Comparison of ENCODE assay signal across 25 cellular contexts in genomic region chr3:114873590-114873989, GRCh38.
"Had no signal": no experiment of that assay in that cellular context is flagged by ENCODE, and none has a peak within 500 bp of the region (broad histone marks: within the 10 kb centered on the region; RNA-seq: fewer than 3 reads in every experiment).

No MANE protein-coding gene starts in this region.

- DNase-seq: cerebellar nuclear complex; cortex of kidney; effector CD4-positive, alpha-beta T cell; foreskin fibroblast; hypothalamus; immature natural killer cell; islet precursor cell; kidney glomerular epithelial cell; left colon; left ventricle myocardium superior; naive B cell; pancreas; retina; stimulated activated CD4-positive, alpha-beta T cell treated with anti-CD3 and anti-CD28 coated beads, Interleukin-2, amount 100 ng/mL, for 24 hours; stimulated activated CD4-positive, alpha-beta T cell treated with anti-CD3 and anti-CD28 coated beads, Interleukin-4, amount 100 ng/mL, for 24 hours; stimulated activated naive CD4-positive, alpha-beta T cell treated with Interleukin-2 at 50 U/mL for 16 hours; stomach; substantia nigra; upper lobe of left lung had no signal

- H3K27me3 ChIP-seq: neutrophil, pancreas, stomach, tibial nerve, upper lobe of left lung had no signal

- H3K36me3 ChIP-seq: neutrophil, pancreas, stomach, thoracic aorta, tibial nerve, upper lobe of left lung had no signal

- H3K27ac ChIP-seq: neutrophil, thoracic aorta, upper lobe of left lung had no signal

- ATAC-seq: left colon; natural killer cell treated with Interleukin-12 subunit alpha and Interleukin-12 subunit beta and Interleukin-15 and Interleukin-18, amount 100 ng/mL, for 72 hours; stimulated activated effector memory CD8-positive, alpha-beta T cell treated with anti-CD3 and anti-CD28 coated beads, Interleukin-12 subunit alpha, Interleukin-12 subunit beta, amount 100 ng/mL, for 72 hours had no signal

- H3K4me3 ChIP-seq: lung, pancreas, stomach, thoracic aorta, tibial nerve, upper lobe of left lung had no signal

- H3K9me3 ChIP-seq: neutrophil, pancreas, stomach, thoracic aorta, tibial nerve, upper lobe of left lung had no signal
